ENCODE assay signal across 24 cellular contexts in the genomic region with DNA sequence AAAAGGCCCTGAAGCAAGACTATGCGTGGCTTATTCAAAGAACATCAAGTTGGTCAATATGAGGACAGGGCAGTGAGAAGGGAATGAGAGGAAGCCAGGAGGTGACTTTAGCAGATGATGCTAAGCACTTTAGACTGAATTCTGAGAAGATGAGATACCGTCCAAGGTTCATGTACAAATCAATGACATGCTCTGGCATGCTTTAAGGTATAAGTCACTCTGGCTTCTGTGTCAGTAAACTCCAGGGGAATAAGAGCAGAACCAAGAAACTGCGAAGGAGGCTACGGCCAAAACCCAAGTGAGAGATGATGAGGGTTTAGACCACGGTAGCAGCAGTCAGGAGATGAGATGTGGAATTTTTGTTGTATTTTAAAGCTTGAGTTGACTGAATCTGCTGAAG. TPM values are rescaled to one million over a fixed set of nuclear protein-coding genes. Genes with fewer than 3 reads are reported as not detected.
DNase-seq lines count a peak whose midpoint lies in the region; ATAC-seq, FAIRE-seq and TF ChIP-seq lines count a peak whose summit lies in the region.
"Had no signal": no experiment of that assay in that cellular context is flagged by ENCODE, and none has a peak within 500 bp of the region (broad histone marks: within the 10 kb centered on the region; RNA-seq: fewer than 3 reads in every experiment).

No MANE protein-coding gene starts in this region.

- dilution Hi-C loops in keratinocyte (cut with MboI; ENCODE audit: extremely low pct_ligation_motif_present, low sequenced_read_pairs): no loop called here

- no peaks in the 10 kb centered on the region for H4K20me1 ChIP-seq in keratinocyte (ENCODE audit: control insufficient read depth, extremely low read depth, insufficient read depth, low read length)
- H4K20me1 ChIP-seq: BLaER1 treated with 17β-estradiol and CSF1 and Interleukin-3, amounts not matched to agents 10 nM and 100 nM had no signal

- H3K9me3 ChIP-seq in RWPE2 (ENCODE audit: severe bottlenecking) (no peaks in the 10 kb centered on the region), keratinocyte (ENCODE audit: control insufficient read depth, low read depth, low read length) (no peaks in the 10 kb centered on the region)
- H3K9me3 ChIP-seq: A549, BE2C had no signal

- peak overlapping the region; percentile 41 for H2AFZ ChIP-seq in keratinocyte (ENCODE audit: control insufficient read depth, low read length)
- H2AFZ ChIP-seq: GM23248 had no signal

- POLR2A ChIA-PET in HEK293T (lab: Yijun Ruan, JAX): no interaction called here

- peak overlapping the region; percentile 11; the same call in 1 of the 2 replicates for H3K27ac ChIP-seq in C4-2B
- H3K27ac ChIP-seq in RWPE2 (ENCODE audit: poor library complexity, severe bottlenecking): no peak overlapping the region
- H3K27ac ChIP-seq in keratinocyte (ENCODE audit: control insufficient read depth, insufficient read depth, low read length): no peak overlapping the region
- H3K27ac ChIP-seq: A549; BLaER1 treated with 17β-estradiol and CSF1 and Interleukin-3, amounts not matched to agents 10 nM and 100 nM; GM23248 had no signal

- no peak for TF ChIP-seq CTCF in C4-2B (conservative IDR thresholded peaks at IDR 0.05)
- TF ChIP-seq CTCF in RWPE2 (IDR thresholded peaks at IDR 0.05; ENCODE audit: poor library complexity, severe bottlenecking): no peak
- TF ChIP-seq CTCF in epithelial cell of esophagus (IDR thresholded peaks at IDR 0.05; ENCODE audit: insufficient read depth, low read depth, low read length, missing control alignments): no peak
- no peak for TF ChIP-seq CTCF in keratinocyte (optimal IDR thresholded peaks at IDR 0.05 in 1 of 3, IDR thresholded peaks at IDR 0.05 in 1 of 3, conservative IDR thresholded peaks at IDR 0.05 in 1 of 3; ENCODE audit: extremely low read depth in 1 of 3, insufficient read depth in 2 of 3, low read length in 3 of 3)

- no peak for DNase-seq in RWPE2 (ENCODE audit: low spot score)
- peak; percentile 64 for DNase-seq in epithelial cell of esophagus (ENCODE audit: low read depth)
- DNase-seq in keratinocyte (ENCODE audit: low read depth, low spot score): no peak
- DNase-seq in medulla oblongata (ENCODE audit: extremely low spot score): no peak
- DNase-seq in activated CD8-positive, alpha-beta memory T cell treated with anti-CD3 and anti-CD28 coated beads, Interleukin-2, amount 50 U/mL, for 48 hours: no peak
- no peak for DNase-seq in HEK293T (ENCODE audit: extremely low spot score)
- DNase-seq: 8988T; ACHN; AML-193; BE2C; Calu3; CD4-positive, alpha-beta memory T cell; COR-L47; DMS53; DMS79 treated with DMSO at 0.1 percent for 48 hours; GF-D8; GM23248; H7; HCEC 1CT had no signal

- H3K27me3 ChIP-seq in RWPE2 (ENCODE audit: insufficient read depth, poor library complexity, severe bottlenecking): no peaks in the 10 kb centered on the region
- no peaks in the 10 kb centered on the region for H3K27me3 ChIP-seq in keratinocyte (ENCODE audit: control insufficient read depth, extremely low read depth, insufficient read depth, low read length)
- H3K27me3 ChIP-seq: BE2C; BLaER1 treated with 17β-estradiol and CSF1 and Interleukin-3, amounts not matched to agents 10 nM and 100 nM had no signal

- H3K4me3 ChIP-seq in RWPE2 (ENCODE audit: severe bottlenecking) (no peak overlapping the region), epithelial cell of esophagus (ENCODE audit: low read length) (no peak overlapping the region), keratinocyte (ENCODE audit: control insufficient read depth in 2 of 3, extremely low read depth in 1 of 3, insufficient read depth in 2 of 3, low read depth in 1 of 3, low read length in 3 of 3) (no peak overlapping the region)
- H3K4me3 ChIP-seq: A549; BLaER1 treated with 17β-estradiol and CSF1 and Interleukin-3, amounts not matched to agents 10 nM and 100 nM; GM23248 had no signal

- peak overlapping the region; percentile 33 for H3K4me2 ChIP-seq in keratinocyte (ENCODE audit: control insufficient read depth, extremely low read depth, insufficient read depth, low read depth, low read length)
- H3K4me2 ChIP-seq: A549; BLaER1 treated with 17β-estradiol and CSF1 and Interleukin-3, amounts not matched to agents 10 nM and 100 nM had no signal

- no peak overlapping the region for H3K9ac ChIP-seq in keratinocyte (ENCODE audit: control insufficient read depth, extremely low read depth, insufficient read depth, low read length)
- H3K9ac ChIP-seq: BLaER1 treated with 17β-estradiol and CSF1 and Interleukin-3, amounts not matched to agents 10 nM and 100 nM; GM23248 had no signal

- H3K79me2 ChIP-seq in keratinocyte (ENCODE audit: control insufficient read depth, insufficient read depth, low read length): no peaks in the 10 kb centered on the region

- H3K4me1 ChIP-seq in RWPE2 (ENCODE audit: insufficient read depth, poor library complexity, severe bottlenecking) (no peaks in the 10 kb centered on the region), keratinocyte (ENCODE audit: control insufficient read depth, extremely low read depth, insufficient read depth, low read length) (peaks cover 6% of the 10 kb centered on the region)
- H3K4me1 ChIP-seq: A549; BE2C; BLaER1 treated with 17β-estradiol and CSF1 and Interleukin-3, amounts not matched to agents 10 nM and 100 nM had no signal

- peak; percentile 35; the same call in 1 of the 3 replicates for ATAC-seq in RWPE2 (ENCODE audit: low read depth)
- ATAC-seq: A549 had no signal

- H3K9me1 ChIP-seq in keratinocyte (ENCODE audit: control insufficient read depth, extremely low read depth, insufficient read depth, low read length): no peaks in the 10 kb centered on the region

- no peaks in the 10 kb centered on the region for H3K36me3 ChIP-seq in RWPE2 (ENCODE audit: low read depth)
- H3K36me3 ChIP-seq in keratinocyte (ENCODE audit: control insufficient read depth in 2 of 2, extremely low read depth in 1 of 2, insufficient read depth in 2 of 2, low read length in 2 of 2): no peaks in the 10 kb centered on the region
- H3K36me3 ChIP-seq: BE2C; BLaER1 treated with 17β-estradiol and CSF1 and Interleukin-3, amounts not matched to agents 10 nM and 100 nM had no signal

- CTCF ChIA-PET in HEK293T (lab: Yijun Ruan, JAX): no interaction called here

- FAIRE-seq in keratinocyte (lab: Jason Lieb, UNC): peak; percentile 76
- FAIRE-seq: A549, GM18507, H1 had no signal

TF ChIP-seq in HEK293T, 16 proteins besides CTCF, POLR2A, EP300 and RAD21:
- no peak for TF ChIP-seq FOXK2 (IDR thresholded peaks at IDR 0.05)
- TF ChIP-seq CTBP1 (IDR thresholded peaks at IDR 0.05; ENCODE audit: borderline replicate concordance): no peak
- no peak for TF ChIP-seq LEF1 (IDR thresholded peaks at IDR 0.05; ENCODE audit: borderline replicate concordance)
- TF ChIP-seq ZNF384 (IDR thresholded peaks at IDR 0.05): no peak
- TF ChIP-seq L3MBTL2 (conservative IDR thresholded peaks at IDR 0.05): no peak

RNA-seq across cellular contexts. Expression of gene CCDC50, which starts 8.9 kb away (rescaled TPM):
- polyA plus RNA-seq in keratinocyte: 41.1 to 54.8 TPM (median 43.7 TPM) in 3 replicates
- polyA plus RNA-seq in keratinocyte (2011; ENCODE audit: low read depth): 138 TPM
- polyA plus RNA-seq in keratinocyte (2011; cell fraction: cytosol; rRNA removed): 48.6 and 68.7 TPM in 2 replicates
- 50.4 and 61.9 TPM in 2 replicates for polyA plus RNA-seq in keratinocyte (2011; cell fraction: nucleus; rRNA removed)
- polyA plus RNA-seq in keratinocyte (2012; ENCODE audit: low replicate concordance): 40.8 and 42.9 TPM in 2 replicates
- polyA minus RNA-seq in keratinocyte: 7.0 to 39.0 TPM (median 24.9 TPM) in 3 replicates
- 49.5 TPM for polyA minus RNA-seq in keratinocyte (2011; cell fraction: cytosol; rRNA and poly(A)+ RNA removed)
- 39.3 and 67.6 TPM in 2 replicates for polyA minus RNA-seq in keratinocyte (2011; cell fraction: nucleus; rRNA and poly(A)+ RNA removed)

RNA-seq across cellular contexts. Expression of gene UTS2B, which starts 10.0 kb away (rescaled TPM):
- not detected in 3 replicates for polyA plus RNA-seq in keratinocyte
- not detected for polyA plus RNA-seq in keratinocyte (2011; ENCODE audit: low read depth)
- 0.06 TPM in 1 of 2 replicates, not detected in the other for polyA plus RNA-seq in keratinocyte (2011; cell fraction: cytosol; rRNA removed)
- polyA plus RNA-seq in keratinocyte (2011; cell fraction: nucleus; rRNA removed): 0.22 and 0.28 TPM in 2 replicates
- 0.10 TPM in 1 of 2 replicates, not detected in the other for polyA plus RNA-seq in keratinocyte (2012; ENCODE audit: low replicate concordance)
- not detected in 3 replicates for polyA minus RNA-seq in keratinocyte
- not detected for polyA minus RNA-seq in keratinocyte (2011; cell fraction: cytosol; rRNA and poly(A)+ RNA removed)
- not detected in 2 replicates for polyA minus RNA-seq in keratinocyte (2011; cell fraction: nucleus; rRNA and poly(A)+ RNA removed)
- polyA plus RNA-seq: CD4-positive, alpha-beta memory T cell; H1 had no signal
